Comparison of ENCODE assay signal across 9 cellular contexts in genomic region chr22:20777420-20778177, GRCh38. TPM values are rescaled to one million over a fixed set of nuclear protein-coding genes. Genes with fewer than 3 reads are reported as not detected.
A peak's percentile ranks its signal among the peaks of the same experiment; 100 is the strongest.
DNase-seq lines count a peak whose midpoint lies in the region; ATAC-seq and TF ChIP-seq lines count a peak whose summit lies in the region.
"Had no signal": no experiment of that assay in that cellular context is flagged by ENCODE, and none has a peak within 500 bp of the region (broad histone marks: within the 10 kb centered on the region; RNA-seq: fewer than 3 reads in every experiment).

No MANE protein-coding gene starts in this region.

- TF ChIP-seq CTCF in breast epithelium (IDR thresholded peaks at IDR 0.05), result no peak

- no peaks in the 10 kb centered on the region for H3K27me3 ChIP-seq in breast epithelium

- 82 to 92% methylated on average over 7 to 9 of the region's 10 CpGs for WGBS in mesodermal cell (ENCODE audit: insufficient coverage in 2 of 2), 2 experiments

- in situ Hi-C loops in Caki2 (cut with HindIII; ENCODE audit: low pct_unique_long_range_greater_than_20kb, low sequenced_read_pairs), result no loop called here

- intact Hi-C loops in breast epithelium (cut with DNase I; ENCODE audit: low total_unique reads), result no loop called here

- H3K27ac ChIP-seq in breast epithelium (peak overlapping the region; percentile 13 to 82), mesodermal cell (ENCODE audit: low read depth, low read length, severe bottlenecking) (peak overlapping the region; percentile 69)

- ATAC-seq in HG02642 (IDR thresholded peaks at IDR 0.05; ENCODE audit: poor library complexity, unreplicated experiment), result no peak

- H3K36me3 ChIP-seq in breast epithelium, result no peaks in the 10 kb centered on the region
- peaks cover 10% of the 10 kb centered on the region for H3K36me3 ChIP-seq in mesodermal cell (ENCODE audit: control insufficient read depth, insufficient read depth, low read length)

- no peaks in the 10 kb centered on the region for H3K9me3 ChIP-seq in breast epithelium
- no peaks in the 10 kb centered on the region for H3K9me3 ChIP-seq in mesodermal cell (ENCODE audit: control insufficient read depth, low read length)

- H3K4me3 ChIP-seq in breast epithelium, result no peak overlapping the region
- no peak overlapping the region for H3K4me3 ChIP-seq in mesodermal cell (ENCODE audit: extremely low read depth, insufficient read depth, low read length, poor library complexity, severe bottlenecking)

- DNase-seq in Caki2 (ENCODE audit: low read depth), result peak; percentile 80
- DNase-seq in NCI-H1105 treated with DMSO at 0.1 percent for 48 hours (lab: John Stamatoyannopoulos, UW), result peak; percentile 10
- no peak for DNase-seq in breast epithelium (ENCODE audit: low spot score in 2 of 2)
- no peak for DNase-seq in activated CD4-positive, CD25-positive, alpha-beta regulatory T cell (lab: John Stamatoyannopoulos, UW)
- no peak for DNase-seq in ecto neural progenitor cell (ENCODE audit: low spot score)
- DNase-seq in NCI-H2107 (lab: John Stamatoyannopoulos, UW), result no peak
- DNase-seq: naive B cell had no signal

- no peak for TF ChIP-seq POLR2A in breast epithelium (IDR thresholded peaks at IDR 0.05)

- no peaks in the 10 kb centered on the region for H3K4me1 ChIP-seq in breast epithelium
- peaks cover 11% of the 10 kb centered on the region for H3K4me1 ChIP-seq in mesodermal cell (ENCODE audit: control insufficient read depth, insufficient read depth, low read length, poor library complexity, severe bottlenecking)

RNA-seq across cellular contexts. Expression of gene SERPIND1, which starts 3.7 kb away (rescaled TPM):
- total RNA-seq in Caki2 (2014; rRNA removed; shearing (Covaris generic); ENCODE audit: low replicate concordance), result not detected in 2 replicates
- under 1 TPM in 1 of 3 donors, not detected in 2; 0.29 TPM for total RNA-seq in breast epithelium
- polyA plus RNA-seq in mesodermal cell (2013, experiment 1 of 2), result not detected
- not detected for polyA plus RNA-seq in mesodermal cell (2013, experiment 2 of 2)

Comparison
In these comparisons a context has a peak if more than half of its experiments do, and no peak if none do; other contexts are left out.
1. DNase-seq: peak in Caki2 (single experiment) and NCI-H1105 treated with DMSO at 0.1 percent for 48 hours (single experiment); none in breast epithelium (0 of 2), activated CD4-positive, CD25-positive, alpha-beta regulatory T cell (0 of 4), ecto neural progenitor cell (single experiment) and NCI-H2107 (single experiment).